Comparison of ENCODE assay signal across 17 cellular contexts in the genomic region with DNA sequence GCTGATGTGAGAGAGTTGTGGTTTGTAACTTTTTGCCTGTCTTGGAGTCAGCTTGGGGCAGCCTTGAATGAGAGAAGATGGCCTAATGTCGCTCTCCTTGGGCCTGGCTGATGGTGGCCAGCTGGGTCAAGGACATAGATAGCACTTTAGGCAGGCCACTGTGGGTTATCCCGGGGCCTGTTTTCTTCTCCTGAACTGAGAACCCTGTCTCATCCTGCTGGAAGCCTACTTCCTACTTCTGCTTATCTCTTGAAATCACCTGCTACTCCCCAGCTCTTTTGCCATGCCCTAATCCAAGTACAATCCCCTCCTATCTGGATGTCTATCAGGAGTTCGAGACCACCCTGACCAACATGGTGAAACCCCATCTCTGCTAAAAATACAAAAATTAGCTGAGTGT. TPM values are rescaled to one million over a fixed set of nuclear protein-coding genes. Genes with fewer than 3 reads are reported as not detected.
DNase-seq lines count a peak whose midpoint lies in the region; ATAC-seq and TF ChIP-seq lines count a peak whose summit lies in the region.
"Had no signal": no experiment of that assay in that cellular context is flagged by ENCODE, and none has a peak within 500 bp of the region (broad histone marks: within the 10 kb centered on the region; RNA-seq: fewer than 3 reads in every experiment).

No MANE protein-coding gene starts in this region.

- no peak for ATAC-seq in activated CD8-positive, alpha-beta T cell treated with anti-CD3 and anti-CD28 coated beads for 36 hours
- no peak for ATAC-seq in activated CD8-positive, alpha-beta T cell treated with anti-CD3 and anti-CD28 coated beads, Interleukin-2, amount 10 ng/mL, durations not matched to agents 7 days and 5 days
- ATAC-seq in GM21528 (IDR thresholded peaks at IDR 0.05; ENCODE audit: low FRiP score, unreplicated experiment), result no peak
- ATAC-seq: Panc1 had no signal

- no peaks in the 10 kb centered on the region for H3K36me3 Mint-ChIP-seq in activated CD8-positive, alpha-beta T cell treated with anti-CD3 and anti-CD28 coated beads for 36 hours (ENCODE audit: low read depth)
- H3K36me3 Mint-ChIP-seq in activated CD8-positive, alpha-beta T cell treated with anti-CD3 and anti-CD28 coated beads, Interleukin-2, amount 10 ng/mL, durations not matched to agents 7 days and 5 days (ENCODE audit: low read depth), result no peaks in the 10 kb centered on the region
- no peaks in the 10 kb centered on the region for H3K36me3 Mint-ChIP-seq in activated T-helper 2 cell treated with anti-CD3 and anti-CD28 coated beads, Interferon-gamma antibody, Interleukin-2, Interleukin-4, amounts not matched to agents 10 μg/mL and 5 μg/mL and 100 μg/mL, durations not matched to agents 14 hours and 24 hours and 36 hours (ENCODE audit: low read depth)

- H3K9me3 ChIP-seq in BLaER1 (no peaks in the 10 kb centered on the region), OCI-LY3 (ENCODE audit: insufficient read depth, low read length) (no peaks in the 10 kb centered on the region)

- H3K4me1 Mint-ChIP-seq in activated CD8-positive, alpha-beta T cell treated with anti-CD3 and anti-CD28 coated beads for 36 hours (ENCODE audit: low read depth), result peaks cover 43% of the 10 kb centered on the region
- H3K4me1 Mint-ChIP-seq in activated CD8-positive, alpha-beta T cell treated with anti-CD3 and anti-CD28 coated beads, Interleukin-2, amount 10 ng/mL, durations not matched to agents 7 days and 5 days (ENCODE audit: low read depth), result peaks cover 40% of the 10 kb centered on the region
- H3K4me1 Mint-ChIP-seq in activated T-helper 2 cell treated with anti-CD3 and anti-CD28 coated beads, Interferon-gamma antibody, Interleukin-2, Interleukin-4, amounts not matched to agents 10 μg/mL and 5 μg/mL and 100 μg/mL, durations not matched to agents 14 hours and 24 hours and 36 hours (ENCODE audit: low read depth), result peaks cover 62% of the 10 kb centered on the region

- peak overlapping the region; percentile 66 for H3K4me2 ChIP-seq in BLaER1
- peak overlapping the region; percentile 57 for H3K4me2 ChIP-seq in OCI-LY3 (ENCODE audit: low read length)

- intact Hi-C loops in activated CD8-positive, alpha-beta T cell treated with anti-CD3 and anti-CD28 coated beads for 36 hours (cut with micrococcal nuclease), result no loop called here
- intact Hi-C loops in activated T-helper 2 cell treated with anti-CD3 and anti-CD28 coated beads, Interferon-gamma antibody, Interleukin-2, Interleukin-4, amounts not matched to agents 10 μg/mL and 5 μg/mL and 100 μg/mL, durations not matched to agents 14 hours and 24 hours and 36 hours (cut with micrococcal nuclease), result loop anchor here (5.0 kb wide), 4 partner anchors 37 to 468 kb away; partner anchors contain the start of genes LIMK2, OSBP2 and SMTN

- H2AFZ ChIP-seq in OCI-LY3 (ENCODE audit: low read depth, low read length), result no peak overlapping the region

- H3K27ac ChIP-seq in BLaER1, result no peak overlapping the region
- H3K27ac ChIP-seq in OCI-LY3 (ENCODE audit: low read length), result no peak overlapping the region

- peak overlapping the region; percentile 52 for H3K27ac Mint-ChIP-seq in activated CD8-positive, alpha-beta T cell treated with anti-CD3 and anti-CD28 coated beads for 36 hours
- no peak overlapping the region for H3K27ac Mint-ChIP-seq in activated CD8-positive, alpha-beta T cell treated with anti-CD3 and anti-CD28 coated beads, Interleukin-2, amount 10 ng/mL, durations not matched to agents 7 days and 5 days
- H3K27ac Mint-ChIP-seq in activated T-helper 2 cell treated with anti-CD3 and anti-CD28 coated beads, Interferon-gamma antibody, Interleukin-2, Interleukin-4, amounts not matched to agents 10 μg/mL and 5 μg/mL and 100 μg/mL, durations not matched to agents 14 hours and 24 hours and 36 hours, result peak overlapping the region; percentile 96
- H3K27ac Mint-ChIP-seq: HFFc6 had no signal

- H3K4me3 ChIP-seq in BLaER1 (no peak overlapping the region), OCI-LY3 (ENCODE audit: low read length) (no peak overlapping the region)

- H3K27me3 Mint-ChIP-seq in activated CD8-positive, alpha-beta T cell treated with anti-CD3 and anti-CD28 coated beads for 36 hours, result peaks cover 4% of the 10 kb centered on the region
- no peaks in the 10 kb centered on the region for H3K27me3 Mint-ChIP-seq in activated CD8-positive, alpha-beta T cell treated with anti-CD3 and anti-CD28 coated beads, Interleukin-2, amount 10 ng/mL, durations not matched to agents 7 days and 5 days (ENCODE audit: low read depth)
- no peaks in the 10 kb centered on the region for H3K27me3 Mint-ChIP-seq in activated T-helper 2 cell treated with anti-CD3 and anti-CD28 coated beads, Interferon-gamma antibody, Interleukin-2, Interleukin-4, amounts not matched to agents 10 μg/mL and 5 μg/mL and 100 μg/mL, durations not matched to agents 14 hours and 24 hours and 36 hours (ENCODE audit: low read depth)

- H3K4me3 Mint-ChIP-seq in activated CD8-positive, alpha-beta T cell treated with anti-CD3 and anti-CD28 coated beads for 36 hours, result no peak overlapping the region
- no peak overlapping the region for H3K4me3 Mint-ChIP-seq in activated CD8-positive, alpha-beta T cell treated with anti-CD3 and anti-CD28 coated beads, Interleukin-2, amount 10 ng/mL, durations not matched to agents 7 days and 5 days
- H3K4me3 Mint-ChIP-seq in activated T-helper 2 cell treated with anti-CD3 and anti-CD28 coated beads, Interferon-gamma antibody, Interleukin-2, Interleukin-4, amounts not matched to agents 10 μg/mL and 5 μg/mL and 100 μg/mL, durations not matched to agents 14 hours and 24 hours and 36 hours (ENCODE audit: low read depth), result no peak overlapping the region
- H3K4me3 Mint-ChIP-seq: HFFc6 had no signal

- H4K20me1 ChIP-seq in BLaER1, result no peaks in the 10 kb centered on the region
- no peaks in the 10 kb centered on the region for H4K20me1 ChIP-seq in OCI-LY3 (ENCODE audit: insufficient read depth, low read length)

- no peak for DNase-seq in activated CD8-positive, alpha-beta T cell treated with anti-CD3 and anti-CD28 coated beads for 36 hours
- no peak for DNase-seq in activated CD8-positive, alpha-beta T cell treated with anti-CD3 and anti-CD28 coated beads, Interleukin-2, amount 10 ng/mL, durations not matched to agents 7 days and 5 days
- DNase-seq in activated T-helper 2 cell treated with anti-CD3 and anti-CD28 coated beads, Interferon-gamma antibody, Interleukin-2, Interleukin-4, amounts not matched to agents 10 μg/mL and 5 μg/mL and 100 μg/mL, durations not matched to agents 14 hours and 24 hours and 36 hours (ENCODE audit: low spot score), result no peak
- DNase-seq in NCI-H1105 (lab: John Stamatoyannopoulos, UW) (no peak), NCI-H2171 treated with DMSO at 0.1 percent for 48 hours (lab: John Stamatoyannopoulos, UW) (no peak)
- DNase-seq: C1 segment of cervical spinal cord, DMS 273 treated with DMSO at 0.1 percent for 48 hours, GF-D8, HFFc6, NCI-H1436 treated with DMSO at 0.1 percent for 48 hours, NCI-H2081, NCI-H510A treated with DMSO at 0.1 percent for 48 hours, NCI-H82 had no signal

- no peak for TF ChIP-seq CTCF in activated CD8-positive, alpha-beta T cell treated with anti-CD3 and anti-CD28 coated beads for 36 hours (IDR thresholded peaks at IDR 0.05)
- TF ChIP-seq CTCF in OCI-LY3 (IDR thresholded peaks at IDR 0.05; ENCODE audit: low read depth, low read length), result no peak

- H3K9ac ChIP-seq in BLaER1 (no peak overlapping the region), OCI-LY3 (ENCODE audit: low read length) (no peak overlapping the region)

- no peaks in the 10 kb centered on the region for H3K9me3 Mint-ChIP-seq in activated CD8-positive, alpha-beta T cell treated with anti-CD3 and anti-CD28 coated beads for 36 hours
- no peaks in the 10 kb centered on the region for H3K9me3 Mint-ChIP-seq in activated CD8-positive, alpha-beta T cell treated with anti-CD3 and anti-CD28 coated beads, Interleukin-2, amount 10 ng/mL, durations not matched to agents 7 days and 5 days (ENCODE audit: insufficient read depth)
- H3K9me3 Mint-ChIP-seq in activated T-helper 2 cell treated with anti-CD3 and anti-CD28 coated beads, Interferon-gamma antibody, Interleukin-2, Interleukin-4, amounts not matched to agents 10 μg/mL and 5 μg/mL and 100 μg/mL, durations not matched to agents 14 hours and 24 hours and 36 hours, result no peaks in the 10 kb centered on the region
- H3K9me3 Mint-ChIP-seq: HFFc6 had no signal

- POLR2A ChIA-PET in activated CD8-positive, alpha-beta T cell treated with anti-CD3 and anti-CD28 coated beads for 36 hours (lab: Charles Lee), result interaction anchor here (1.6 kb wide), 1 partner anchor 109 kb away, joined by 6 read pairs; the partner anchor contains the start of gene SLC35E4
- POLR2A ChIA-PET in activated CD8-positive, alpha-beta T cell treated with anti-CD3 and anti-CD28 coated beads, Interleukin-2, amount 10 ng/mL, durations not matched to agents 7 days and 5 days (lab: Charles Lee), result no interaction called here

- H3K36me3 ChIP-seq in BLaER1 (no peaks in the 10 kb centered on the region), OCI-LY3 (replicated peaks; ENCODE audit: low read depth, low read length) (no peaks in the 10 kb centered on the region)

- peaks cover 22% of the 10 kb centered on the region for H3K4me1 ChIP-seq in BLaER1
- H3K4me1 ChIP-seq in OCI-LY3 (ENCODE audit: low read length), result peaks cover 59% of the 10 kb centered on the region

- CTCF ChIA-PET in activated CD8-positive, alpha-beta T cell treated with anti-CD3 and anti-CD28 coated beads for 36 hours (lab: Charles Lee), result interaction anchor here (3.1 to 3.2 kb wide), 2 partner anchors 11 to 109 kb away, joined by 13 to 19 read pairs; no protein-coding TSS in a partner anchor
- CTCF ChIA-PET in activated CD8-positive, alpha-beta T cell treated with anti-CD3 and anti-CD28 coated beads, Interleukin-2, amount 10 ng/mL, durations not matched to agents 7 days and 5 days (lab: Charles Lee), result interaction anchor here (1.1 to 8.8 kb wide), 3 partner anchors 51 to 177 kb away, joined by 3 to 65 read pairs (median 3); partner anchors contain the start of gene SLC35E4

- H3K79me2 ChIP-seq in OCI-LY3 (ENCODE audit: low read length), result no peaks in the 10 kb centered on the region

- H3K27me3 ChIP-seq in BLaER1 (no peaks in the 10 kb centered on the region), OCI-LY3 (ENCODE audit: low read depth, low read length) (peaks cover 20% of the 10 kb centered on the region)

RNA-seq across cellular contexts. Expression of gene OSBP2, which starts 49.5 kb away (rescaled TPM):
- total RNA-seq in activated CD8-positive, alpha-beta T cell treated with anti-CD3 and anti-CD28 coated beads for 36 hours, result under 1 TPM; 0.58 to 0.72 TPM
- total RNA-seq in activated CD8-positive, alpha-beta T cell treated with anti-CD3 and anti-CD28 coated beads, Interleukin-2, amount 10 ng/mL, durations not matched to agents 7 days and 5 days, result under 1 TPM; 0.42 to 0.55 TPM
- 2.1 and 2.4 TPM in 2 replicates for total RNA-seq in activated T-helper 2 cell treated with anti-CD3 and anti-CD28 coated beads, Interferon-gamma antibody, Interleukin-2, Interleukin-4, amounts not matched to agents 10 μg/mL and 5 μg/mL and 100 μg/mL, durations not matched to agents 14 hours and 24 hours and 36 hours
